In genomic region chr15:100295939-100296338, GRCh38 we compare ENCODE assay signal across 30 cellular contexts. TPM values are rescaled to one million over a fixed set of nuclear protein-coding genes. Genes with fewer than 3 reads are reported as not detected.
"Had no signal": no experiment of that assay in that cellular context is flagged by ENCODE, and none has a peak within 500 bp of the region (broad histone marks: within the 10 kb centered on the region; RNA-seq: fewer than 3 reads in every experiment).

No MANE protein-coding gene starts in this region.

- H3K27me3 Mint-ChIP-seq: activated CD4-positive, alpha-beta memory T cell treated with anti-CD3 and anti-CD28 coated beads for 36 hours; activated CD4-positive, alpha-beta T cell treated with anti-CD3 and anti-CD28 coated beads for 36 hours; activated CD4-positive, alpha-beta T cell treated with anti-CD3 and anti-CD28 coated beads, Interleukin-2, amount 10 ng/mL, durations not matched to agents 24 days and 14 days; activated naive CD8-positive, alpha-beta T cell; activated T-helper 17 cell treated with anti-CD3 and anti-CD28 coated beads, Interleukin-2, amount 50 U/mL, for 72 hours; central memory CD8-positive, alpha-beta T cell; dendritic cell treated with granulocyte-macrophage colony-stimulating factor and Interleukin-4, amounts not matched to agents 40 ng/mL and 50 ng/mL, for 4 days; T-cell had no signal

- H3K27me3 ChIP-seq: brain microvascular endothelial cell, dorsolateral prefrontal cortex, esophagus squamous epithelium, gastroesophageal sphincter had no signal

- H3K27ac ChIP-seq: brain microvascular endothelial cell, coronary artery, dorsolateral prefrontal cortex, esophagus squamous epithelium, gastroesophageal sphincter had no signal

- H3K4me3 ChIP-seq: coronary artery, dorsolateral prefrontal cortex, esophagus squamous epithelium, gastroesophageal sphincter had no signal

- H3K4me1 Mint-ChIP-seq: activated CD4-positive, alpha-beta T cell treated with anti-CD3 and anti-CD28 coated beads, Interleukin-2, amount 10 ng/mL, durations not matched to agents 24 days and 14 days; activated T-helper 17 cell treated with anti-CD3 and anti-CD28 coated beads, Interleukin-2, amount 50 U/mL, for 72 hours had no signal

- H3K27ac Mint-ChIP-seq: activated CD4-positive, alpha-beta memory T cell treated with anti-CD3 and anti-CD28 coated beads for 36 hours; activated CD4-positive, alpha-beta T cell treated with anti-CD3 and anti-CD28 coated beads for 36 hours; activated CD4-positive, alpha-beta T cell treated with anti-CD3 and anti-CD28 coated beads, Interleukin-2, amount 10 ng/mL, durations not matched to agents 24 days and 14 days; activated CD8-positive, alpha-beta T cell treated with anti-CD3 and anti-CD28 coated beads, Interleukin-2, amount 10 ng/mL, durations not matched to agents 7 days and 5 days; activated naive CD8-positive, alpha-beta T cell; activated T-helper 17 cell treated with anti-CD3 and anti-CD28 coated beads, Interleukin-2, amount 50 U/mL, for 72 hours; dendritic cell treated with granulocyte-macrophage colony-stimulating factor and Interleukin-4, amounts not matched to agents 40 ng/mL and 50 ng/mL, for 4 days; T-cell; T-helper 1 cell treated with Interleukin-12 subunit alpha and Interleukin-12 subunit beta and Interleukin-4 antibody, amounts not matched to agents 30 μg/mL and 1 μg/mL, for 36 hours had no signal

- DNase-seq: activated CD4-positive, alpha-beta memory T cell treated with anti-CD3 and anti-CD28 coated beads for 36 hours; activated CD4-positive, alpha-beta T cell treated with anti-CD3 and anti-CD28 coated beads for 36 hours; activated CD4-positive, alpha-beta T cell treated with anti-CD3 and anti-CD28 coated beads, Interleukin-2, amount 10 ng/mL, durations not matched to agents 24 days and 14 days; activated CD4-positive, CD25-positive, alpha-beta regulatory T cell; activated CD4-positive, CD25-positive, alpha-beta regulatory T cell treated with anti-CD3 and anti-CD28 coated beads, Interleukin-2, amount 50 U/mL, for 72 hours; activated CD8-positive, alpha-beta T cell treated with anti-CD3 and anti-CD28 coated beads, Interleukin-2, amount 10 ng/mL, durations not matched to agents 7 days and 5 days; activated effector memory CD4-positive, alpha-beta T cell treated with Interleukin-2 at 50 U/mL for 16 hours; activated gamma-delta T cell treated with Interleukin-2 at 50 U/mL for 16 hours; activated naive CD4-positive, alpha-beta T cell treated with anti-CD3 and anti-CD28 coated beads, Interleukin-2, amount 50 U/mL, for 16 hours; activated naive CD4-positive, alpha-beta T cell treated with Interleukin-2 at 50 U/mL for 16 hours; activated T-cell treated with anti-CD3 and anti-CD28 coated beads, Interleukin-2, amount 50 U/mL, for 4 hours; amniotic stem cell; anterior cingulate cortex; brain microvascular endothelial cell; dorsolateral prefrontal cortex; effector memory CD4-positive, alpha-beta T cell; erythroblast; esophagus squamous epithelium; foreskin melanocyte; SW 1271; T-cell; T1000 had no signal

- ATAC-seq: activated CD4-positive, alpha-beta T cell treated with anti-CD3 and anti-CD28 coated beads for 36 hours; activated CD8-positive, alpha-beta T cell treated with anti-CD3 and anti-CD28 coated beads, Interleukin-2, amount 10 ng/mL, durations not matched to agents 7 days and 5 days; activated T-cell treated with anti-CD3 and anti-CD28 coated beads, Interleukin-2, amount 50 U/mL, for 4 hours; activated T-helper 17 cell treated with anti-CD3 and anti-CD28 coated beads, Interleukin-2, amount 50 U/mL, for 72 hours; gastroesophageal sphincter; T-cell had no signal

- H3K4me3 Mint-ChIP-seq: activated CD4-positive, alpha-beta memory T cell treated with anti-CD3 and anti-CD28 coated beads for 36 hours; activated CD4-positive, alpha-beta T cell treated with anti-CD3 and anti-CD28 coated beads for 36 hours; activated CD4-positive, alpha-beta T cell treated with anti-CD3 and anti-CD28 coated beads, Interleukin-2, amount 10 ng/mL, durations not matched to agents 24 days and 14 days; activated CD8-positive, alpha-beta T cell treated with anti-CD3 and anti-CD28 coated beads, Interleukin-2, amount 10 ng/mL, durations not matched to agents 7 days and 5 days; activated naive CD8-positive, alpha-beta T cell; activated T-cell treated with anti-CD3 and anti-CD28 coated beads, Interleukin-2, amount 50 U/mL, for 4 hours; activated T-helper 17 cell treated with anti-CD3 and anti-CD28 coated beads, Interleukin-2, amount 50 U/mL, for 72 hours; central memory CD8-positive, alpha-beta T cell; dendritic cell treated with granulocyte-macrophage colony-stimulating factor and Interleukin-4, amounts not matched to agents 40 ng/mL and 50 ng/mL, for 4 days; T-cell; T-helper 1 cell treated with Interleukin-12 subunit alpha and Interleukin-12 subunit beta and Interleukin-4 antibody, amounts not matched to agents 30 μg/mL and 1 μg/mL, for 36 hours had no signal

- H3K36me3 ChIP-seq: brain microvascular endothelial cell, esophagus squamous epithelium had no signal

- H3K4me1 ChIP-seq: esophagus squamous epithelium, gastroesophageal sphincter had no signal

RNA-seq across cellular contexts. Expression of gene ADAMTS17, which starts 45.8 kb away (rescaled TPM):
- total RNA-seq: glomerular endothelial cell had no signal
